ENCODE assay signal across 13 cellular contexts in the genomic region with DNA sequence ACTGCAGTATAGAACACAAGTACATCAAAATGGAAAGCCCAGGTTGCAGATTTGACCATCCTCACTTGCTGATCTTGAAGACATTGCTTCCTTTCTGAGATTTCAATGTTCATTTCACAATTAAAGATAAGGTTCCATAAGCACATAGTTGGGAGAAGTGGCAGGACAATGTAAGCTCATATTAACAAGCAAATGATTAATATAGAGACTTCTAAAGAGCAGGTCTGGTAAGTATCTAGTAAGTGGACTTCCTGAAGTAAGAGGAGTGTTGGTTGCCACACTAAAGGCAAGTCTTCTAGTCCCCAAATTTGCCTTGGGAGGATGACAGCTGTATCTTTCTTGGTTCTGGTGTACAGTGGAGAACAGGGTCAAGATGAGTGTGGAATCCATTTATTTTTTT. TPM values are rescaled to one million over a fixed set of nuclear protein-coding genes. Genes with fewer than 3 reads are reported as not detected.
DNase-seq lines count a peak whose midpoint lies in the region; ATAC-seq and TF ChIP-seq lines count a peak whose summit lies in the region.
"Had no signal": no experiment of that assay in that cellular context is flagged by ENCODE, and none has a peak within 500 bp of the region (broad histone marks: within the 10 kb centered on the region; RNA-seq: fewer than 3 reads in every experiment).

No MANE protein-coding gene starts in this region.

- ATAC-seq in WTC11 (no peak), gastrocnemius medialis (no peak)

- peaks cover 0 to 11% (median 5%) of the 10 kb centered on the region in 4 donors for H3K4me1 Mint-ChIP-seq in CD4-positive, alpha-beta memory T cell
- H3K4me1 Mint-ChIP-seq in WTC11 (peaks cover 19% of the 10 kb centered on the region), glutamatergic neuron (ENCODE audit: low read depth, unreplicated experiment) (no peaks in the 10 kb centered on the region)
- H3K4me1 Mint-ChIP-seq in activated CD4-positive, alpha-beta memory T cell treated with anti-CD3 and anti-CD28 coated beads for 36 hours (ENCODE audit: low read depth), result peaks cover 2% of the 10 kb centered on the region

- intact Hi-C loops in CD4-positive, alpha-beta memory T cell (cut with micrococcal nuclease), result no loop called here
- intact Hi-C loops in gastrocnemius medialis (cut with DNase I; ENCODE audit: low total_unique reads), result loop anchor here (2.0 to 10.0 kb wide), 8 partner anchors 113 to 1569 kb away; a partner anchor contains a TSS
- intact Hi-C loops in activated CD4-positive, alpha-beta memory T cell treated with anti-CD3 and anti-CD28 coated beads for 36 hours (cut with micrococcal nuclease), result loop anchor here (10.0 kb wide), 1 partner anchor 489 kb away; no protein-coding TSS in a partner anchor

- H2BK12ac ChIP-seq in trophoblast cell (ENCODE audit: low read length), result no peak overlapping the region

- no peak overlapping the region for H3K18ac ChIP-seq in trophoblast cell (ENCODE audit: low read length)

- no peaks in the 10 kb centered on the region for H3K36me3 ChIP-seq in CD4-positive, alpha-beta memory T cell (ENCODE audit: insufficient read depth, low read length)
- H3K36me3 ChIP-seq in gastrocnemius medialis, result no peaks in the 10 kb centered on the region
- no peaks in the 10 kb centered on the region for H3K36me3 ChIP-seq in effector memory CD4-positive, alpha-beta T cell (ENCODE audit: control insufficient read depth, insufficient read depth, low read length)
- H3K36me3 ChIP-seq in trophoblast cell (ENCODE audit: control insufficient read depth in 1 of 2, insufficient read depth in 2 of 2, low read length in 2 of 2), result no peaks in the 10 kb centered on the region
- H3K36me3 ChIP-seq: brain microvascular endothelial cell had no signal

- H2AFZ ChIP-seq in trophoblast cell (ENCODE audit: insufficient read depth, low read length, poor library complexity), result no peak overlapping the region

- POLR2A ChIA-PET in CD4-positive, alpha-beta memory T cell (lab: Charles Lee; ENCODE audit: partially characterized antibody), result no interaction called here
- POLR2A ChIA-PET in WTC11 (lab: Charles Lee), result no interaction called here
- POLR2A ChIA-PET in activated CD4-positive, alpha-beta memory T cell treated with anti-CD3 and anti-CD28 coated beads for 36 hours (lab: Charles Lee), result no interaction called here

- H3K9ac ChIP-seq in trophoblast cell (ENCODE audit: low read length), result no peak overlapping the region

- H4K8ac ChIP-seq in trophoblast cell (ENCODE audit: low read depth, low read length), result no peak overlapping the region

- TF ChIP-seq CTCF in WTC11 (IDR thresholded peaks at IDR 0.05) (no peak), glutamatergic neuron (IDR thresholded peaks at IDR 0.05; ENCODE audit: partially characterized antibody, unreplicated experiment) (no peak), gastrocnemius medialis (IDR thresholded peaks at IDR 0.05 in 4 of 5, conservative IDR thresholded peaks at IDR 0.05 in 1 of 5) (no peak)

- H3K14ac ChIP-seq in trophoblast cell (ENCODE audit: low read length), result no peak overlapping the region

- no peaks in the 10 kb centered on the region for H3K9me3 ChIP-seq in CD4-positive, alpha-beta memory T cell (ENCODE audit: control insufficient read depth in 1 of 2, low read length in 2 of 2)
- no peaks in the 10 kb centered on the region for H3K9me3 ChIP-seq in gastrocnemius medialis
- no peaks in the 10 kb centered on the region for H3K9me3 ChIP-seq in effector memory CD4-positive, alpha-beta T cell (ENCODE audit: control insufficient read depth, low read length)
- H3K9me3 ChIP-seq in trophoblast cell (ENCODE audit: insufficient read depth, low read depth, low read length), result no peaks in the 10 kb centered on the region

- peaks cover 22% of the 10 kb centered on the region for H3K79me1 ChIP-seq in trophoblast cell (ENCODE audit: low read length)

- no peak overlapping the region for H3K23ac ChIP-seq in trophoblast cell (ENCODE audit: low read length)

- H3K27ac Mint-ChIP-seq in CD4-positive, alpha-beta memory T cell, result no peak overlapping the region
- no peak overlapping the region for H3K27ac Mint-ChIP-seq in WTC11
- no peak overlapping the region for H3K27ac Mint-ChIP-seq in glutamatergic neuron (ENCODE audit: unreplicated experiment)
- no peak overlapping the region for H3K27ac Mint-ChIP-seq in activated CD4-positive, alpha-beta memory T cell treated with anti-CD3 and anti-CD28 coated beads for 36 hours

- H2BK5ac ChIP-seq in trophoblast cell (ENCODE audit: low read depth, low read length, poor library complexity), result no peak overlapping the region

- H3K4ac ChIP-seq in trophoblast cell (ENCODE audit: low read depth, low read length), result no peak overlapping the region

- peaks cover 20 to 25% of the 10 kb centered on the region in 2 donors for H3K27me3 Mint-ChIP-seq in CD4-positive, alpha-beta memory T cell
- peaks cover 41% of the 10 kb centered on the region for H3K27me3 Mint-ChIP-seq in WTC11 (ENCODE audit: low read depth)
- H3K27me3 Mint-ChIP-seq in glutamatergic neuron (ENCODE audit: unreplicated experiment), result peaks cover 8% of the 10 kb centered on the region
- H3K27me3 Mint-ChIP-seq in activated CD4-positive, alpha-beta memory T cell treated with anti-CD3 and anti-CD28 coated beads for 36 hours, result peaks cover 40% of the 10 kb centered on the region

- H2BK120ac ChIP-seq in trophoblast cell (ENCODE audit: insufficient read depth, low read length, poor library complexity), result no peak overlapping the region

- CTCF ChIA-PET in CD4-positive, alpha-beta memory T cell (lab: Charles Lee; ENCODE audit: partially characterized antibody), result no interaction called here
- CTCF ChIA-PET in WTC11 (lab: Charles Lee), result interaction anchor here (2.5 to 3.1 kb wide), 3 partner anchors 106 to 293 kb away, joined by 10 to 84 read pairs (median 14); no protein-coding TSS in a partner anchor
- CTCF ChIA-PET in activated CD4-positive, alpha-beta memory T cell treated with anti-CD3 and anti-CD28 coated beads for 36 hours (lab: Charles Lee), result no interaction called here

- H4K91ac ChIP-seq in trophoblast cell (ENCODE audit: low read depth, low read length), result no peak overlapping the region

- H3K4me3 Mint-ChIP-seq in CD4-positive, alpha-beta memory T cell, result peak overlapping the region in 7 of 8 donors; percentile 12 to 65 (median 27)
- H3K4me3 Mint-ChIP-seq in WTC11 (peak overlapping the region; percentile 71), glutamatergic neuron (ENCODE audit: unreplicated experiment) (peak overlapping the region; percentile 46)
- H3K4me3 Mint-ChIP-seq in activated CD4-positive, alpha-beta memory T cell treated with anti-CD3 and anti-CD28 coated beads for 36 hours, result no peak overlapping the region

- peaks cover 0 to 7% (median 0%) of the 10 kb centered on the region in 8 donors for H3K9me3 Mint-ChIP-seq in CD4-positive, alpha-beta memory T cell
- H3K9me3 Mint-ChIP-seq in WTC11 (peaks cover 9% of the 10 kb centered on the region), glutamatergic neuron (ENCODE audit: unreplicated experiment) (no peaks in the 10 kb centered on the region)
- no peaks in the 10 kb centered on the region for H3K9me3 Mint-ChIP-seq in activated CD4-positive, alpha-beta memory T cell treated with anti-CD3 and anti-CD28 coated beads for 36 hours

- peaks cover 24% of the 10 kb centered on the region for H3K79me2 ChIP-seq in trophoblast cell (ENCODE audit: control insufficient read depth, insufficient read depth, low read length, poor library complexity)

- H2AK5ac ChIP-seq in trophoblast cell (ENCODE audit: low read length), result no peak overlapping the region

- no peaks in the 10 kb centered on the region for H3K4me1 ChIP-seq in CD4-positive, alpha-beta memory T cell (ENCODE audit: insufficient read depth, low read length)
- H3K4me1 ChIP-seq in gastrocnemius medialis (peaks cover 20 to 23% of the 10 kb centered on the region in 2 donors), trophoblast cell (ENCODE audit: control insufficient read depth in 1 of 2, insufficient read depth in 2 of 2, low read length in 2 of 2) (peaks cover 2 to 5% of the 10 kb centered on the region in 2 experiments)
- H3K4me1 ChIP-seq in effector memory CD4-positive, alpha-beta T cell (ENCODE audit: control insufficient read depth, insufficient read depth, low read length, poor library complexity, severe bottlenecking), result no peaks in the 10 kb centered on the region

- TF ChIP-seq POLR2A in gastrocnemius medialis (IDR thresholded peaks at IDR 0.05), result no peak

- H4K12ac ChIP-seq in trophoblast cell (ENCODE audit: low read depth, low read length), result no peak overlapping the region

- H3K27ac ChIP-seq in CD4-positive, alpha-beta memory T cell (ENCODE audit: low read depth, low read length), result no peak overlapping the region
- H3K27ac ChIP-seq in gastrocnemius medialis (peak overlapping the region; percentile 93 to 97 (median 96)), trophoblast cell (ENCODE audit: low read depth, low read length) (no peak overlapping the region)
- H3K27ac ChIP-seq in effector memory CD4-positive, alpha-beta T cell (ENCODE audit: insufficient read depth, low read length, poor library complexity, severe bottlenecking), result no peak overlapping the region

- no peak overlapping the region for H3K4me2 ChIP-seq in trophoblast cell (ENCODE audit: low read length)

- DNase-seq in CD4-positive, alpha-beta memory T cell, result no peak
- DNase-seq in WTC11 (ENCODE audit: low spot score) (no peak), glutamatergic neuron (no peak), gastrocnemius medialis (no peak), trophoblast cell (no peak), putamen (ENCODE audit: low spot score) (no peak)
- no peak for DNase-seq in effector memory CD4-positive, alpha-beta T cell
- no peak for DNase-seq in activated CD4-positive, alpha-beta memory T cell treated with anti-CD3 and anti-CD28 coated beads for 36 hours
- DNase-seq: brain microvascular endothelial cell, left colon, NCI-H1417, NCI-H748 treated with DMSO at 0.1 percent for 48 hours, small intestine had no signal

- in situ Hi-C loops in gastrocnemius medialis (cut with MboI; ENCODE audit: low sequenced_read_pairs in 4 of 4), result loop anchor here in 2 of 4 donors (25.0 kb wide), 1 partner anchor 328 kb away; a partner anchor contains a TSS

- no peak overlapping the region for H3K4me3 ChIP-seq in CD4-positive, alpha-beta memory T cell (ENCODE audit: low read length in 2 of 2)
- H3K4me3 ChIP-seq in gastrocnemius medialis, result peak overlapping the region in 2 of 4 donors; percentile 59 to 64
- no peak overlapping the region for H3K4me3 ChIP-seq in effector memory CD4-positive, alpha-beta T cell (ENCODE audit: insufficient read depth, low read depth, low read length, poor library complexity, severe bottlenecking)
- H3K4me3 ChIP-seq in trophoblast cell (ENCODE audit: low read depth, low read length), result no peak overlapping the region

- H3K36me3 Mint-ChIP-seq in CD4-positive, alpha-beta memory T cell, result no peaks in the 10 kb centered on the region
- H3K36me3 Mint-ChIP-seq in WTC11 (peaks cover 6% of the 10 kb centered on the region), glutamatergic neuron (ENCODE audit: unreplicated experiment) (no peaks in the 10 kb centered on the region)
- peaks cover 3% of the 10 kb centered on the region for H3K36me3 Mint-ChIP-seq in activated CD4-positive, alpha-beta memory T cell treated with anti-CD3 and anti-CD28 coated beads for 36 hours

- H3K27me3 ChIP-seq in CD4-positive, alpha-beta memory T cell (ENCODE audit: insufficient read depth, low read length), result peaks cover 5% of the 10 kb centered on the region
- H3K27me3 ChIP-seq in gastrocnemius medialis, result no peaks in the 10 kb centered on the region
- H3K27me3 ChIP-seq in effector memory CD4-positive, alpha-beta T cell (replicated peaks; ENCODE audit: control insufficient read depth, insufficient read depth, low read length, poor library complexity, severe bottlenecking), result peaks cover 20% of the 10 kb centered on the region
- H3K27me3 ChIP-seq in trophoblast cell (ENCODE audit: insufficient read depth, low read length), result no peaks in the 10 kb centered on the region
- H3K27me3 ChIP-seq: brain microvascular endothelial cell had no signal

RNA-seq across cellular contexts. Expression of a gene that starts 1.4 kb away (rescaled TPM):
- 10 to 100 TPM; 16.1 to 20.1 TPM for total RNA-seq in CD4-positive, alpha-beta memory T cell
- polyA plus RNA-seq in CD4-positive, alpha-beta memory T cell, result 1 to 10 TPM; 6.7 to 9.7 TPM
- 8.6 to 11.1 TPM (median 9.2 TPM) in 3 replicates for total RNA-seq in WTC11 (2021)
- total RNA-seq in glutamatergic neuron (ENCODE audit: unreplicated experiment), result 23.9 TPM
- 10 to 100 TPM; 52.6 to 79.3 (median 63.8) TPM for total RNA-seq in gastrocnemius medialis
- 73.1 and 78.5 TPM in 2 replicates for polyA plus RNA-seq in trophoblast cell (2013)
- 1 to 10 TPM; 7.0 to 8.6 TPM for total RNA-seq in activated CD4-positive, alpha-beta memory T cell treated with anti-CD3 and anti-CD28 coated beads for 36 hours

Comparison
In these comparisons a context has a peak if more than half of its experiments do, and no peak if none do; other contexts are left out.
1. H3K27ac ChIP-seq: peak in gastrocnemius medialis (4 of 4); none in CD4-positive, alpha-beta memory T cell (single experiment), effector memory CD4-positive, alpha-beta T cell (single experiment) and trophoblast cell (single experiment).